ENCODE assay signal across 1 cellular context in the genomic region with DNA sequence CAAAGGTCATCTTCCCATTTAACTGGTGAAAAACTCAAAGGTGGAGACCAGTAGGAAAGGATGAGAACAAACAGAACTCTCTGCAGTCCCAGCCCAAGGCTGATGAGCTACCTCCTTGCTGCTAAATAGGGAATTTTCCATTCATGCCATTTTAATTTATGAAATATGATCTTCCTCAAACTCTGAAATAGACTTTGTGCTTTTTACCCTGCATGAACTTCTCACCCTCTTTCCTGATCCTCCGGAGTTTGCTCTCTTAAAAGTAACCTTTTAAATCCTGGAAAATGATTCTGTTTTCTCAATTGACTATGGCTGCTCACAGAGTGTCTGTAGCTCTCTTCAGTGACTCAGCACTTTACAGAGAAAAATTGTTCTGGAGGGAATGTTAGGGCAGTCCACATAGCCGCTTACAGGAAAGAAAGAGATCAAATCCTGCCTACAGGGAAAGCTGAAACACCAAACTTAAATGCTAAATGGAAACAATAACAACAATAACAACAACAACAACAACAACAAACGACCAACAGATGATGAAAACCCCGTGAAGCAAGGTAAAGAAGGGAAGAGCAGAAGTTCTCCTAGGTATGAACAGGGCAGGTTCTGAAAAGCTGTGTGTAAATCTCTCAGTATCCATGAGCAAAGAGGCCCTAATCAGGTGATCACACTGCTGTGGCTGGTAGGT.
A peak's percentile ranks its signal among the peaks of the same experiment; 100 is the strongest.
TF ChIP-seq lines count a peak whose summit lies in the region.

No MANE protein-coding gene starts in this region.

TF ChIP-seq in HepG2, 621 proteins besides CTCF, POLR2A, EP300 and RAD21 (continued from another document and continues in another):
- TF ChIP-seq, protein P1, sequence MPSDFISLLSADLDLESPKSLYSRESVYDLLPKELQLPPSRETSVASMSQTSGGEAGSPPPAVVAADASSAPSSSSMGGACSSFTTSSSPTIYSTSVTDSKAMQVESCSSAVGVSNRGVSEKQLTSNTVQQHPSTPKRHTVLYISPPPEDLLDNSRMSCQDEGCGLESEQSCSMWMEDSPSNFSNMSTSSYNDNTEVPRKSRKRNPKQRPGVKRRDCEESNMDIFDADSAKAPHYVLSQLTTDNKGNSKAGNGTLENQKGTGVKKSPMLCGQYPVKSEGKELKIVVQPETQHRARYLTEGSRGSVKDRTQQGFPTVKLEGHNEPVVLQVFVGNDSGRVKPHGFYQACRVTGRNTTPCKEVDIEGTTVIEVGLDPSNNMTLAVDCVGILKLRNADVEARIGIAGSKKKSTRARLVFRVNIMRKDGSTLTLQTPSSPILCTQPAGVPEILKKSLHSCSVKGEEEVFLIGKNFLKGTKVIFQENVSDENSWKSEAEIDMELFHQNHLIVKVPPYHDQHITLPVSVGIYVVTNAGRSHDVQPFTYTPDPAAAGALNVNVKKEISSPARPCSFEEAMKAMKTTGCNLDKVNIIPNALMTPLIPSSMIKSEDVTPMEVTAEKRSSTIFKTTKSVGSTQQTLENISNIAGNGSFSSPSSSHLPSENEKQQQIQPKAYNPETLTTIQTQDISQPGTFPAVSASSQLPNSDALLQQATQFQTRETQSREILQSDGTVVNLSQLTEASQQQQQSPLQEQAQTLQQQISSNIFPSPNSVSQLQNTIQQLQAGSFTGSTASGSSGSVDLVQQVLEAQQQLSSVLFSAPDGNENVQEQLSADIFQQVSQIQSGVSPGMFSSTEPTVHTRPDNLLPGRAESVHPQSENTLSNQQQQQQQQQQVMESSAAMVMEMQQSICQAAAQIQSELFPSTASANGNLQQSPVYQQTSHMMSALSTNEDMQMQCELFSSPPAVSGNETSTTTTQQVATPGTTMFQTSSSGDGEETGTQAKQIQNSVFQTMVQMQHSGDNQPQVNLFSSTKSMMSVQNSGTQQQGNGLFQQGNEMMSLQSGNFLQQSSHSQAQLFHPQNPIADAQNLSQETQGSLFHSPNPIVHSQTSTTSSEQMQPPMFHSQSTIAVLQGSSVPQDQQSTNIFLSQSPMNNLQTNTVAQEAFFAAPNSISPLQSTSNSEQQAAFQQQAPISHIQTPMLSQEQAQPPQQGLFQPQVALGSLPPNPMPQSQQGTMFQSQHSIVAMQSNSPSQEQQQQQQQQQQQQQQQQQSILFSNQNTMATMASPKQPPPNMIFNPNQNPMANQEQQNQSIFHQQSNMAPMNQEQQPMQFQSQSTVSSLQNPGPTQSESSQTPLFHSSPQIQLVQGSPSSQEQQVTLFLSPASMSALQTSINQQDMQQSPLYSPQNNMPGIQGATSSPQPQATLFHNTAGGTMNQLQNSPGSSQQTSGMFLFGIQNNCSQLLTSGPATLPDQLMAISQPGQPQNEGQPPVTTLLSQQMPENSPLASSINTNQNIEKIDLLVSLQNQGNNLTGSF (CRISPR knock-in tag; IDR thresholded peaks at IDR 0.05): no peak
- TF ChIP-seq PAF1 (CRISPR knock-in tag; IDR thresholded peaks at IDR 0.05): no peak
- no peak for TF ChIP-seq KDM1A (CRISPR knock-in tag; IDR thresholded peaks at IDR 0.05)
- no peak for TF ChIP-seq ZNF143 (CRISPR knock-in tag; IDR thresholded peaks at IDR 0.05)
- no peak for TF ChIP-seq ZNF530 (CRISPR knock-in tag; IDR thresholded peaks at IDR 0.05; ENCODE audit: low read depth)
- peak; percentile 42; the same call in 1 of the 2 replicates for TF ChIP-seq FOXK1 (CRISPR knock-in tag; IDR thresholded peaks at IDR 0.05; ENCODE audit: borderline replicate concordance, low read depth)
- TF ChIP-seq, protein P2, sequence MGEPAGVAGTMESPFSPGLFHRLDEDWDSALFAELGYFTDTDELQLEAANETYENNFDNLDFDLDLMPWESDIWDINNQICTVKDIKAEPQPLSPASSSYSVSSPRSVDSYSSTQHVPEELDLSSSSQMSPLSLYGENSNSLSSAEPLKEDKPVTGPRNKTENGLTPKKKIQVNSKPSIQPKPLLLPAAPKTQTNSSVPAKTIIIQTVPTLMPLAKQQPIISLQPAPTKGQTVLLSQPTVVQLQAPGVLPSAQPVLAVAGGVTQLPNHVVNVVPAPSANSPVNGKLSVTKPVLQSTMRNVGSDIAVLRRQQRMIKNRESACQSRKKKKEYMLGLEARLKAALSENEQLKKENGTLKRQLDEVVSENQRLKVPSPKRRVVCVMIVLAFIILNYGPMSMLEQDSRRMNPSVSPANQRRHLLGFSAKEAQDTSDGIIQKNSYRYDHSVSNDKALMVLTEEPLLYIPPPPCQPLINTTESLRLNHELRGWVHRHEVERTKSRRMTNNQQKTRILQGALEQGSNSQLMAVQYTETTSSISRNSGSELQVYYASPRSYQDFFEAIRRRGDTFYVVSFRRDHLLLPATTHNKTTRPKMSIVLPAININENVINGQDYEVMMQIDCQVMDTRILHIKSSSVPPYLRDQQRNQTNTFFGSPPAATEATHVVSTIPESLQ (CRISPR knock-in tag; conservative IDR thresholded peaks at IDR 0.05): no peak
- TF ChIP-seq TCF7 (IDR thresholded peaks at IDR 0.05; ENCODE audit: low read depth): peak; percentile 21; the same call in 1 of the 2 replicates
- TF ChIP-seq, protein P3, sequence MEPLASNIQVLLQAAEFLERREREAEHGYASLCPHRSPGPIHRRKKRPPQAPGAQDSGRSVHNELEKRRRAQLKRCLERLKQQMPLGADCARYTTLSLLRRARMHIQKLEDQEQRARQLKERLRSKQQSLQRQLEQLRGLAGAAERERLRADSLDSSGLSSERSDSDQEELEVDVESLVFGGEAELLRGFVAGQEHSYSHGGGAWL (CRISPR knock-in tag; IDR thresholded peaks at IDR 0.05): no peak
- TF ChIP-seq, protein P4, sequence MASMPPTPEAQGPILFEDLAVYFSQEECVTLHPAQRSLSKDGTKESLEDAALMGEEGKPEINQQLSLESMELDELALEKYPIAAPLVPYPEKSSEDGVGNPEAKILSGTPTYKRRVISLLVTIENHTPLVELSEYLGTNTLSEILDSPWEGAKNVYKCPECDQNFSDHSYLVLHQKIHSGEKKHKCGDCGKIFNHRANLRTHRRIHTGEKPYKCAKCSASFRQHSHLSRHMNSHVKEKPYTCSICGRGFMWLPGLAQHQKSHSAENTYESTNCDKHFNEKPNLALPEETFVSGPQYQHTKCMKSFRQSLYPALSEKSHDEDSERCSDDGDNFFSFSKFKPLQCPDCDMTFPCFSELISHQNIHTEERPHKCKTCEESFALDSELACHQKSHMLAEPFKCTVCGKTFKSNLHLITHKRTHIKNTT (CRISPR knock-in tag; IDR thresholded peaks at IDR 0.05): no peak
- TF ChIP-seq, protein P5, sequence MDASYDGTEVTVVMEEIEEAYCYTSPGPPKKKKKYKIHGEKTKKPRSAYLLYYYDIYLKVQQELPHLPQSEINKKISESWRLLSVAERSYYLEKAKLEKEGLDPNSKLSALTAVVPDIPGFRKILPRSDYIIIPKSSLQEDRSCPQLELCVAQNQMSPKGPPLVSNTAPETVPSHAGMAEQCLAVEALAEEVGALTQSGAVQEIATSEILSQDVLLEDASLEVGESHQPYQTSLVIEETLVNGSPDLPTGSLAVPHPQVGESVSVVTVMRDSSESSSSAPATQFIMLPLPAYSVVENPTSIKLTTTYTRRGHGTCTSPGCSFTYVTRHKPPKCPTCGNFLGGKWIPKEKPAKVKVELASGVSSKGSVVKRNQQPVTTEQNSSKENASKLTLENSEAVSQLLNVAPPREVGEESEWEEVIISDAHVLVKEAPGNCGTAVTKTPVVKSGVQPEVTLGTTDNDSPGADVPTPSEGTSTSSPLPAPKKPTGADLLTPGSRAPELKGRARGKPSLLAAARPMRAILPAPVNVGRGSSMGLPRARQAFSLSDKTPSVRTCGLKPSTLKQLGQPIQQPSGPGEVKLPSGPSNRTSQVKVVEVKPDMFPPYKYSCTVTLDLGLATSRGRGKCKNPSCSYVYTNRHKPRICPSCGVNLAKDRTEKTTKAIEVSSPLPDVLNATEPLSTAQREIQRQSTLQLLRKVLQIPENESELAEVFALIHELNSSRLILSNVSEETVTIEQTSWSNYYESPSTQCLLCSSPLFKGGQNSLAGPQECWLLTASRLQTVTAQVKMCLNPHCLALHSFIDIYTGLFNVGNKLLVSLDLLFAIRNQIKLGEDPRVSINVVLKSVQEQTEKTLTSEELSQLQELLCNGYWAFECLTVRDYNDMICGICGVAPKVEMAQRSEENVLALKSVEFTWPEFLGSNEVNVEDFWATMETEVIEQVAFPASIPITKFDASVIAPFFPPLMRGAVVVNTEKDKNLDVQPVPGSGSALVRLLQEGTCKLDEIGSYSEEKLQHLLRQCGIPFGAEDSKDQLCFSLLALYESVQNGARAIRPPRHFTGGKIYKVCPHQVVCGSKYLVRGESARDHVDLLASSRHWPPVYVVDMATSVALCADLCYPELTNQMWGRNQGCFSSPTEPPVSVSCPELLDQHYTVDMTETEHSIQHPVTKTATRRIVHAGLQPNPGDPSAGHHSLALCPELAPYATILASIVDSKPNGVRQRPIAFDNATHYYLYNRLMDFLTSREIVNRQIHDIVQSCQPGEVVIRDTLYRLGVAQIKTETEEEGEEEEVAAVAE (CRISPR knock-in tag; IDR thresholded peaks at IDR 0.05; ENCODE audit: borderline replicate concordance): no peak
- TF ChIP-seq, protein P6, sequence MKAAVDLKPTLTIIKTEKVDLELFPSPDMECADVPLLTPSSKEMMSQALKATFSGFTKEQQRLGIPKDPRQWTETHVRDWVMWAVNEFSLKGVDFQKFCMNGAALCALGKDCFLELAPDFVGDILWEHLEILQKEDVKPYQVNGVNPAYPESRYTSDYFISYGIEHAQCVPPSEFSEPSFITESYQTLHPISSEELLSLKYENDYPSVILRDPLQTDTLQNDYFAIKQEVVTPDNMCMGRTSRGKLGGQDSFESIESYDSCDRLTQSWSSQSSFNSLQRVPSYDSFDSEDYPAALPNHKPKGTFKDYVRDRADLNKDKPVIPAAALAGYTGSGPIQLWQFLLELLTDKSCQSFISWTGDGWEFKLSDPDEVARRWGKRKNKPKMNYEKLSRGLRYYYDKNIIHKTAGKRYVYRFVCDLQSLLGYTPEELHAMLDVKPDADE (CRISPR knock-in tag; IDR thresholded peaks at IDR 0.05): no peak
- TF ChIP-seq, protein P7, sequence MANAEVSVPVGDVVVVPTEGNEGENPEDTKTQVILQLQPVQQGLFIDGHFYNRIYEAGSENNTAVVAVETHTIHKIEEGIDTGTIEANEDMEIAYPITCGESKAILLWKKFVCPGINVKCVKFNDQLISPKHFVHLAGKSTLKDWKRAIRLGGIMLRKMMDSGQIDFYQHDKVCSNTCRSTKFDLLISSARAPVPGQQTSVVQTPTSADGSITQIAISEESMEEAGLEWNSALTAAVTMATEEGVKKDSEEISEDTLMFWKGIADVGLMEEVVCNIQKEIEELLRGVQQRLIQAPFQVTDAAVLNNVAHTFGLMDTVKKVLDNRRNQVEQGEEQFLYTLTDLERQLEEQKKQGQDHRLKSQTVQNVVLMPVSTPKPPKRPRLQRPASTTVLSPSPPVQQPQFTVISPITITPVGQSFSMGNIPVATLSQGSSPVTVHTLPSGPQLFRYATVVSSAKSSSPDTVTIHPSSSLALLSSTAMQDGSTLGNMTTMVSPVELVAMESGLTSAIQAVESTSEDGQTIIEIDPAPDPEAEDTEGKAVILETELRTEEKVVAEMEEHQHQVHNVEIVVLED (CRISPR knock-in tag; IDR thresholded peaks at IDR 0.05; ENCODE audit: borderline replicate concordance): 0 out of 2 replicates have a peak, but pooled peaks have one; percentile 37
- TF ChIP-seq RCOR2 (CRISPR knock-in tag; IDR thresholded peaks at IDR 0.05): peak; percentile 72; the same call in 1 of the 2 replicates
- no peak for TF ChIP-seq EZH2 (conservative IDR thresholded peaks at IDR 0.05; ENCODE audit: low read depth, low read length)
- TF ChIP-seq, protein P8, sequence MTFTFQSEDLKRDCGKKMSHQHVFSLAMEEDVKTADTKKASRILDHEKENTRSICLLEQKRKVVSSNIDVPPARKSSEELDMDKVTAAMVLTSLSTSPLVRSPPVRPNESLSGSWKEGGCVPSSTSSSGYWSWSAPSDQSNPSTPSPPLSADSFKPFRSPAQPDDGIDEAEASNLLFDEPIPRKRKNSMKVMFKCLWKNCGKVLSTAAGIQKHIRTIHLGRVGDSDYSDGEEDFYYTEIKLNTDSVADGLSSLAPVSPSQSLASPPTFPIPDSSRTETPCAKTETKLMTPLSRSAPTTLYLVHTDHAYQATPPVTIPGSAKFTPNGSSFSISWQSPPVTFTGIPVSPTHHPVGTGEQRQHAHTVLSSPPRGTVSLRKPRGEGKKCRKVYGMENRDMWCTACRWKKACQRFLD (CRISPR knock-in tag; IDR thresholded peaks at IDR 0.05; ENCODE audit: borderline replicate concordance): no peak
- TF ChIP-seq, protein P9, sequence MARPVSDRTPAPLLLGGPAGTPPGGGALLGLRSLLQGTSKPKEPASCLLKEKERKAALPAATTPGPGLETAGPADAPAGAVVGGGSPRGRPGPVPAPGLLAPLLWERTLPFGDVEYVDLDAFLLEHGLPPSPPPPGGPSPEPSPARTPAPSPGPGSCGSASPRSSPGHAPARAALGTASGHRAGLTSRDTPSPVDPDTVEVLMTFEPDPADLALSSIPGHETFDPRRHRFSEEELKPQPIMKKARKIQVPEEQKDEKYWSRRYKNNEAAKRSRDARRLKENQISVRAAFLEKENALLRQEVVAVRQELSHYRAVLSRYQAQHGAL (CRISPR knock-in tag; IDR thresholded peaks at IDR 0.05; ENCODE audit: not compliant biosample characterization): no peak
- TF ChIP-seq DNMT1 (CRISPR knock-in tag; IDR thresholded peaks at IDR 0.05): no peak
- TF ChIP-seq, protein P10, sequence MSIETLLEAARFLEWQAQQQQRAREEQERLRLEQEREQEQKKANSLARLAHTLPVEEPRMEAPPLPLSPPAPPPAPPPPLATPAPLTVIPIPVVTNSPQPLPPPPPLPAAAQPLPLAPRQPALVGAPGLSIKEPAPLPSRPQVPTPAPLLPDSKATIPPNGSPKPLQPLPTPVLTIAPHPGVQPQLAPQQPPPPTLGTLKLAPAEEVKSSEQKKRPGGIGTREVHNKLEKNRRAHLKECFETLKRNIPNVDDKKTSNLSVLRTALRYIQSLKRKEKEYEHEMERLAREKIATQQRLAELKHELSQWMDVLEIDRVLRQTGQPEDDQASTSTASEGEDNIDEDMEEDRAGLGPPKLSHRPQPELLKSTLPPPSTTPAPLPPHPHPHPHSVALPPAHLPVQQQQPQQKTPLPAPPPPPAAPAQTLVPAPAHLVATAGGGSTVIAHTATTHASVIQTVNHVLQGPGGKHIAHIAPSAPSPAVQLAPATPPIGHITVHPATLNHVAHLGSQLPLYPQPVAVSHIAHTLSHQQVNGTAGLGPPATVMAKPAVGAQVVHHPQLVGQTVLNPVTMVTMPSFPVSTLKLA (IDR thresholded peaks at IDR 0.05): no peak
